Comparison of ENCODE assay signal across 8 cellular contexts in genomic region chr12:77685112-77685511, GRCh38.
DNase-seq lines count a peak whose midpoint lies in the region; ATAC-seq, FAIRE-seq and TF ChIP-seq lines count a peak whose summit lies in the region.

No MANE protein-coding gene starts in this region.

- no peak overlapping the region for H3K4me3 ChIP-seq in ovary

- peak; percentile 62 for ATAC-seq in GM18499 (IDR thresholded peaks at IDR 0.05; ENCODE audit: insufficient read depth, unreplicated experiment)
- peak; percentile 81 for ATAC-seq in HG02943 (IDR thresholded peaks at IDR 0.05; ENCODE audit: low read depth, unreplicated experiment)
- peak; percentile 92 for ATAC-seq in foreskin keratinocyte

- H3K36me3 Mint-ChIP-seq in activated T-helper 1 cell treated with anti-CD3 and anti-CD28 coated beads, Interleukin-12 subunit alpha, Interleukin-12 subunit beta, Interleukin-2, Interleukin-4 antibody, amounts not matched to agents 30 ng/mL and 10 ng/mL and 1 ng/mL, durations not matched to agents 14 hours and 24 hours and 36 hours (ENCODE audit: low read depth), result no peaks in the 10 kb centered on the region

- H3K27me3 ChIP-seq in foreskin keratinocyte (no peaks in the 10 kb centered on the region), ovary (no peaks in the 10 kb centered on the region)

- peak; percentile 80 for FAIRE-seq in A204.1 (lab: Jason Lieb, UNC)

- H3K4me1 ChIP-seq in foreskin keratinocyte (no peaks in the 10 kb centered on the region), ovary (ENCODE audit: insufficient read depth) (peaks cover under 1% of the 10 kb centered on the region)

- no peaks in the 10 kb centered on the region for H3K9me3 Mint-ChIP-seq in activated T-helper 1 cell treated with anti-CD3 and anti-CD28 coated beads, Interleukin-12 subunit alpha, Interleukin-12 subunit beta, Interleukin-2, Interleukin-4 antibody, amounts not matched to agents 30 ng/mL and 10 ng/mL and 1 ng/mL, durations not matched to agents 14 hours and 24 hours and 36 hours

- H3K9me3 ChIP-seq in ovary, result no peaks in the 10 kb centered on the region

- H3K27ac Mint-ChIP-seq in activated T-helper 1 cell treated with anti-CD3 and anti-CD28 coated beads, Interleukin-12 subunit alpha, Interleukin-12 subunit beta, Interleukin-2, Interleukin-4 antibody, amounts not matched to agents 30 ng/mL and 10 ng/mL and 1 ng/mL, durations not matched to agents 14 hours and 24 hours and 36 hours, result no peak overlapping the region

- TF ChIP-seq POLR2A in ovary (IDR thresholded peaks at IDR 0.05), result no peak

- DNase-seq in NCI-H1694 treated with DMSO at 0.1 percent for 48 hours (lab: John Stamatoyannopoulos, UW), result peak; percentile 68
- DNase-seq in T1000 (lab: John Stamatoyannopoulos, UW), result peak; percentile 18
- DNase-seq in foreskin keratinocyte, result peak; percentile 19 to 63
- DNase-seq in ovary, result peak; percentile 55 to 79 (median 61)
- DNase-seq in activated T-helper 1 cell treated with anti-CD3 and anti-CD28 coated beads, Interleukin-12 subunit alpha, Interleukin-12 subunit beta, Interleukin-2, Interleukin-4 antibody, amounts not matched to agents 30 ng/mL and 10 ng/mL and 1 ng/mL, durations not matched to agents 14 hours and 24 hours and 36 hours (ENCODE audit: low spot score), result no peak

- H3K27me3 Mint-ChIP-seq in activated T-helper 1 cell treated with anti-CD3 and anti-CD28 coated beads, Interleukin-12 subunit alpha, Interleukin-12 subunit beta, Interleukin-2, Interleukin-4 antibody, amounts not matched to agents 30 ng/mL and 10 ng/mL and 1 ng/mL, durations not matched to agents 14 hours and 24 hours and 36 hours (ENCODE audit: insufficient read depth), result no peaks in the 10 kb centered on the region

- 3 to 11% (median 6%) methylated on average over 6 of the region's 6 CpGs for WGBS in ovary, 3 donors

- TF ChIP-seq EP300 in ovary (IDR thresholded peaks at IDR 0.05), result no peak

- TF ChIP-seq CTCF in foreskin keratinocyte (conservative IDR thresholded peaks at IDR 0.05), result peak; percentile 80
- peak in 2 of 3 donors; percentile 45 to 51 for TF ChIP-seq CTCF in ovary (IDR thresholded peaks at IDR 0.05)

- no peaks in the 10 kb centered on the region for H3K4me1 Mint-ChIP-seq in activated T-helper 1 cell treated with anti-CD3 and anti-CD28 coated beads, Interleukin-12 subunit alpha, Interleukin-12 subunit beta, Interleukin-2, Interleukin-4 antibody, amounts not matched to agents 30 ng/mL and 10 ng/mL and 1 ng/mL, durations not matched to agents 14 hours and 24 hours and 36 hours (ENCODE audit: low read depth)

- intact Hi-C loops in ovary (cut with DNase I), result loop anchor here in 3 of 4 donors (5.0 to 10.0 kb wide), 2 partner anchors 533 to 620 kb away; partner anchors contain the start of gene E2F7 (in 1 of the 3)
- intact Hi-C loops in activated T-helper 1 cell treated with anti-CD3 and anti-CD28 coated beads, Interleukin-12 subunit alpha, Interleukin-12 subunit beta, Interleukin-2, Interleukin-4 antibody, amounts not matched to agents 30 ng/mL and 10 ng/mL and 1 ng/mL, durations not matched to agents 14 hours and 24 hours and 36 hours (cut with micrococcal nuclease), result loop anchor here (5.0 kb wide), 1 partner anchor 638 kb away; no protein-coding TSS in a partner anchor

- no peak overlapping the region for H3K4me3 Mint-ChIP-seq in activated T-helper 1 cell treated with anti-CD3 and anti-CD28 coated beads, Interleukin-12 subunit alpha, Interleukin-12 subunit beta, Interleukin-2, Interleukin-4 antibody, amounts not matched to agents 30 ng/mL and 10 ng/mL and 1 ng/mL, durations not matched to agents 14 hours and 24 hours and 36 hours

- no peaks in the 10 kb centered on the region for H3K36me3 ChIP-seq in ovary

- H3K27ac ChIP-seq in foreskin keratinocyte (no peak overlapping the region), ovary (no peak overlapping the region)
